1 cellular context compared by ENCODE assay signal in the genomic region with DNA sequence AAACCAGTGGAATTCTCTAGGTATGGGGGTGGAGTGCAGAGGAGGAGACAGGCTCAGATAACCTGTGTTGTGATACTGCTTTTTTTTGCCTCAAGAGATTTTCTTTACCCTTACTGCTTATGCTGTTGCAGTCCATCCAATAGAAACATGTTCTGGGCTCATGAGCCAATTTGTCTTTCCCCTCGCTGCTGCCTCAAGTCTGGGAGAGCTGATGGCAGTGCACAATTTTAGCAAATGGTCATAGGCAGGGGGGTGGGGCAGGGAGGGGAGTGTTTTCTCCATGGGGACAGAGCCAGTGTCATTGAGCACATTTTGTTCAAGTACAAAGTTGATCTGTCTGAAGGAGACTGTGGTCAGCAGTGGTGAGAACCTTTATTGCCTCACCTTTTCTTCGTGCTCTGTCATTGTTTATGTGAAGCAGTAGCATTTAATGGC.
TF ChIP-seq lines count a peak whose summit lies in the region.

No MANE protein-coding gene starts in this region.

TF ChIP-seq in HepG2, 621 proteins besides CTCF, POLR2A, EP300 and RAD21 (continued from another document):
- TF ChIP-seq, protein P1, sequence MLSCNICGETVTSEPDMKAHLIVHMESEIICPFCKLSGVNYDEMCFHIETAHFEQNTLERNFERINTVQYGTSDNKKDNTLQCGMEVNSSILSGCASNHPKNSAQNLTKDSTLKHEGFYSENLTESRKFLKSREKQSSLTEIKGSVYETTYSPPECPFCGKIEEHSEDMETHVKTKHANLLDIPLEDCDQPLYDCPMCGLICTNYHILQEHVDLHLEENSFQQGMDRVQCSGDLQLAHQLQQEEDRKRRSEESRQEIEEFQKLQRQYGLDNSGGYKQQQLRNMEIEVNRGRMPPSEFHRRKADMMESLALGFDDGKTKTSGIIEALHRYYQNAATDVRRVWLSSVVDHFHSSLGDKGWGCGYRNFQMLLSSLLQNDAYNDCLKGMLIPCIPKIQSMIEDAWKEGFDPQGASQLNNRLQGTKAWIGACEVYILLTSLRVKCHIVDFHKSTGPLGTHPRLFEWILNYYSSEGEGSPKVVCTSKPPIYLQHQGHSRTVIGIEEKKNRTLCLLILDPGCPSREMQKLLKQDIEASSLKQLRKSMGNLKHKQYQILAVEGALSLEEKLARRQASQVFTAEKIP (CRISPR knock-in tag; IDR thresholded peaks at IDR 0.05; ENCODE audit: borderline replicate concordance): no peak
- TF ChIP-seq, protein P2, sequence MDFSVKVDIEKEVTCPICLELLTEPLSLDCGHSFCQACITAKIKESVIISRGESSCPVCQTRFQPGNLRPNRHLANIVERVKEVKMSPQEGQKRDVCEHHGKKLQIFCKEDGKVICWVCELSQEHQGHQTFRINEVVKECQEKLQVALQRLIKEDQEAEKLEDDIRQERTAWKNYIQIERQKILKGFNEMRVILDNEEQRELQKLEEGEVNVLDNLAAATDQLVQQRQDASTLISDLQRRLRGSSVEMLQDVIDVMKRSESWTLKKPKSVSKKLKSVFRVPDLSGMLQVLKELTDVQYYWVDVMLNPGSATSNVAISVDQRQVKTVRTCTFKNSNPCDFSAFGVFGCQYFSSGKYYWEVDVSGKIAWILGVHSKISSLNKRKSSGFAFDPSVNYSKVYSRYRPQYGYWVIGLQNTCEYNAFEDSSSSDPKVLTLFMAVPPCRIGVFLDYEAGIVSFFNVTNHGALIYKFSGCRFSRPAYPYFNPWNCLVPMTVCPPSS (IDR thresholded peaks at IDR 0.05): no peak
- TF ChIP-seq SRY (CRISPR knock-in tag; IDR thresholded peaks at IDR 0.05) (no peak), HNRNPH1 (optimal IDR thresholded peaks at IDR 0.05; ENCODE audit: low read depth, low read length) (no peak)
- TF ChIP-seq, protein P3, sequence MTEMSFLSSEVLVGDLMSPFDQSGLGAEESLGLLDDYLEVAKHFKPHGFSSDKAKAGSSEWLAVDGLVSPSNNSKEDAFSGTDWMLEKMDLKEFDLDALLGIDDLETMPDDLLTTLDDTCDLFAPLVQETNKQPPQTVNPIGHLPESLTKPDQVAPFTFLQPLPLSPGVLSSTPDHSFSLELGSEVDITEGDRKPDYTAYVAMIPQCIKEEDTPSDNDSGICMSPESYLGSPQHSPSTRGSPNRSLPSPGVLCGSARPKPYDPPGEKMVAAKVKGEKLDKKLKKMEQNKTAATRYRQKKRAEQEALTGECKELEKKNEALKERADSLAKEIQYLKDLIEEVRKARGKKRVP (CRISPR knock-in tag; IDR thresholded peaks at IDR 0.05): no peak
- TF ChIP-seq, protein P4, sequence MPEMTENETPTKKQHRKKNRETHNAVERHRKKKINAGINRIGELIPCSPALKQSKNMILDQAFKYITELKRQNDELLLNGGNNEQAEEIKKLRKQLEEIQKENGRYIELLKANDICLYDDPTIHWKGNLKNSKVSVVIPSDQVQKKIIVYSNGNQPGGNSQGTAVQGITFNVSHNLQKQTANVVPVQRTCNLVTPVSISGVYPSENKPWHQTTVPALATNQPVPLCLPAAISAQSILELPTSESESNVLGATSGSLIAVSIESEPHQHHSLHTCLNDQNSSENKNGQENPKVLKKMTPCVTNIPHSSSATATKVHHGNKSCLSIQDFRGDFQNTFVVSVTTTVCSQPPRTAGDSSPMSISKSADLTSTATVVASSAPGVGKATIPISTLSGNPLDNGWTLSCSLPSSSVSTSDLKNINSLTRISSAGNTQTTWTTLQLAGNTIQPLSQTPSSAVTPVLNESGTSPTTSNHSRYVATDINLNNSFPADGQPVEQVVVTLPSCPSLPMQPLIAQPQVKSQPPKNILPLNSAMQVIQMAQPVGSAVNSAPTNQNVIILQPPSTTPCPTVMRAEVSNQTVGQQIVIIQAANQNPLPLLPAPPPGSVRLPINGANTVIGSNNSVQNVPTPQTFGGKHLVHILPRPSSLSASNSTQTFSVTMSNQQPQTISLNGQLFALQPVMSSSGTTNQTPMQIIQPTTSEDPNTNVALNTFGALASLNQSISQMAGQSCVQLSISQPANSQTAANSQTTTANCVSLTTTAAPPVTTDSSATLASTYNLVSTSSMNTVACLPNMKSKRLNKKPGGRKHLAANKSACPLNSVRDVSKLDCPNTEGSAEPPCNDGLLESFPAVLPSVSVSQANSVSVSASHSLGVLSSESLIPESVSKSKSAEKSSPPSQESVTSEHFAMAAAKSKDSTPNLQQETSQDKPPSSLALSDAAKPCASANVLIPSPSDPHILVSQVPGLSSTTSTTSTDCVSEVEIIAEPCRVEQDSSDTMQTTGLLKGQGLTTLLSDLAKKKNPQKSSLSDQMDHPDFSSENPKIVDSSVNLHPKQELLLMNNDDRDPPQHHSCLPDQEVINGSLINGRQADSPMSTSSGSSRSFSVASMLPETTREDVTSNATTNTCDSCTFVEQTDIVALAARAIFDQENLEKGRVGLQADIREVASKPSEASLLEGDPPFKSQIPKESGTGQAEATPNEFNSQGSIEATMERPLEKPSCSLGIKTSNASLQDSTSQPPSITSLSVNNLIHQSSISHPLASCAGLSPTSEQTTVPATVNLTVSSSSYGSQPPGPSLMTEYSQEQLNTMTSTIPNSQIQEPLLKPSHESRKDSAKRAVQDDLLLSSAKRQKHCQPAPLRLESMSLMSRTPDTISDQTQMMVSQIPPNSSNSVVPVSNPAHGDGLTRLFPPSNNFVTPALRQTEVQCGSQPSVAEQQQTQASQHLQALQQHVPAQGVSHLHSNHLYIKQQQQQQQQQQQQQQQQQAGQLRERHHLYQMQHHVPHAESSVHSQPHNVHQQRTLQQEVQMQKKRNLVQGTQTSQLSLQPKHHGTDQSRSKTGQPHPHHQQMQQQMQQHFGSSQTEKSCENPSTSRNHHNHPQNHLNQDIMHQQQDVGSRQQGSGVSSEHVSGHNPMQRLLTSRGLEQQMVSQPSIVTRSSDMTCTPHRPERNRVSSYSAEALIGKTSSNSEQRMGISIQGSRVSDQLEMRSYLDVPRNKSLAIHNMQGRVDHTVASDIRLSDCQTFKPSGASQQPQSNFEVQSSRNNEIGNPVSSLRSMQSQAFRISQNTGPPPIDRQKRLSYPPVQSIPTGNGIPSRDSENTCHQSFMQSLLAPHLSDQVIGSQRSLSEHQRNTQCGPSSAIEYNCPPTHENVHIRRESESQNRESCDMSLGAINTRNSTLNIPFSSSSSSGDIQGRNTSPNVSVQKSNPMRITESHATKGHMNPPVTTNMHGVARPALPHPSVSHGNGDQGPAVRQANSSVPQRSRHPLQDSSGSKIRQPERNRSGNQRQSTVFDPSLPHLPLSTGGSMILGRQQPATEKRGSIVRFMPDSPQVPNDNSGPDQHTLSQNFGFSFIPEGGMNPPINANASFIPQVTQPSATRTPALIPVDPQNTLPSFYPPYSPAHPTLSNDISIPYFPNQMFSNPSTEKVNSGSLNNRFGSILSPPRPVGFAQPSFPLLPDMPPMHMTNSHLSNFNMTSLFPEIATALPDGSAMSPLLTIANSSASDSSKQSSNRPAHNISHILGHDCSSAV (CRISPR knock-in tag; IDR thresholded peaks at IDR 0.05; ENCODE audit: borderline replicate concordance): no peak
